ENCODE assay signal across 24 cellular contexts in genomic region chr2:58856100-58856499, GRCh38.
"Had no signal": no experiment of that assay in that cellular context is flagged by ENCODE, and none has a peak within 500 bp of the region (broad histone marks: within the 10 kb centered on the region; RNA-seq: fewer than 3 reads in every experiment).

No MANE protein-coding gene starts in this region.

- H3K4me1 ChIP-seq: foreskin keratinocyte, psoas muscle, spleen, testis, tibial nerve had no signal

- H3K36me3 ChIP-seq: spleen, tibial nerve had no signal

- H3K36me3 Mint-ChIP-seq: immature natural killer cell; naive thymus-derived CD4-positive, alpha-beta T cell; stimulated activated memory B cell treated with anti-CD40 and anti-IgM and Interleukin-4, amounts not matched to agents 10 μg/mL and 1 μg/mL and 100 μg/mL, for 72 hours had no signal

- H3K27me3 ChIP-seq: spleen, testis, tibial nerve had no signal

- H3K27me3 Mint-ChIP-seq: dendritic cell treated with granulocyte-macrophage colony-stimulating factor and Interleukin-4, amounts not matched to agents 40 ng/mL and 50 ng/mL, for 4 days; naive thymus-derived CD4-positive, alpha-beta T cell; stimulated activated memory B cell treated with anti-CD40 and anti-IgM and Interleukin-4, amounts not matched to agents 10 μg/mL and 1 μg/mL and 100 μg/mL, for 72 hours; stimulated activated naive CD8-positive, alpha-beta T cell treated with anti-CD3 and anti-CD28 coated beads, Interleukin-15, amount 100 ng/mL, for 72 hours had no signal

- H3K9me3 Mint-ChIP-seq: stimulated activated memory B cell treated with anti-CD40 and anti-IgM and Interleukin-4, amounts not matched to agents 10 μg/mL and 1 μg/mL and 100 μg/mL, for 72 hours; stimulated activated naive CD8-positive, alpha-beta T cell treated with anti-CD3 and anti-CD28 coated beads, Interleukin-15, amount 100 ng/mL, for 72 hours had no signal

- H3K4me3 ChIP-seq: lung, psoas muscle, spleen, testis, tibial nerve had no signal

- H3K27ac ChIP-seq: foreskin keratinocyte, psoas muscle, spleen, testis, tibial nerve had no signal

- H3K27ac Mint-ChIP-seq: dendritic cell treated with granulocyte-macrophage colony-stimulating factor and Interleukin-4, amounts not matched to agents 40 ng/mL and 50 ng/mL, for 4 days; immature natural killer cell; naive thymus-derived CD4-positive, alpha-beta T cell; nephron progenitor cell; stimulated activated memory B cell treated with anti-CD40 and anti-IgM and Interleukin-4, amounts not matched to agents 10 μg/mL and 1 μg/mL and 100 μg/mL, for 72 hours; stimulated activated naive CD8-positive, alpha-beta T cell treated with anti-CD3 and anti-CD28 coated beads, Interleukin-15, amount 100 ng/mL, for 72 hours had no signal

- H3K9me3 ChIP-seq: psoas muscle, testis had no signal

- DNase-seq: erythroblast; foreskin keratinocyte; immature natural killer cell; kidney; left cardiac atrium; left ventricle myocardium superior; mesenchymal stem cell; naive thymus-derived CD4-positive, alpha-beta T cell; nephron progenitor cell; psoas muscle; retina; spleen; stimulated activated CD4-positive, alpha-beta T cell treated with anti-CD3 and anti-CD28 coated beads, Interleukin-15, amount 100 ng/mL, for 24 hours; stimulated activated CD4-positive, alpha-beta T cell treated with anti-CD3 and anti-CD28 coated beads, Interleukin-1b, Interleukin-23, amount 100 ng/mL, for 48 hours; stimulated activated CD4-positive, alpha-beta T cell treated with anti-CD3 and anti-CD28 coated beads, Interleukin-4, amount 100 ng/mL, for 24 hours; stimulated activated naive CD8-positive, alpha-beta T cell treated with anti-CD3 and anti-CD28 coated beads, Interleukin-15, amount 100 ng/mL, for 72 hours; testis had no signal

- ATAC-seq: foreskin keratinocyte; left cardiac atrium; left ventricle myocardium superior; naive thymus-derived CD4-positive, alpha-beta T cell; psoas muscle; sciatic nerve; stimulated activated memory B cell treated with anti-CD40 and anti-IgM and Interleukin-4, amounts not matched to agents 10 μg/mL and 1 μg/mL and 100 μg/mL, for 72 hours; stimulated activated naive CD8-positive, alpha-beta T cell treated with anti-CD3 and anti-CD28 coated beads, Interleukin-15, amount 100 ng/mL, for 72 hours had no signal

- H3K4me1 Mint-ChIP-seq: immature natural killer cell; naive thymus-derived CD4-positive, alpha-beta T cell; nephron progenitor cell; stimulated activated memory B cell treated with anti-CD40 and anti-IgM and Interleukin-4, amounts not matched to agents 10 μg/mL and 1 μg/mL and 100 μg/mL, for 72 hours; stimulated activated naive CD8-positive, alpha-beta T cell treated with anti-CD3 and anti-CD28 coated beads, Interleukin-15, amount 100 ng/mL, for 72 hours had no signal

- FAIRE-seq: colon, endothelial cell of umbilical vein, kidney had no signal

- H3K4me3 Mint-ChIP-seq: dendritic cell treated with granulocyte-macrophage colony-stimulating factor and Interleukin-4, amounts not matched to agents 40 ng/mL and 50 ng/mL, for 4 days; immature natural killer cell; naive thymus-derived CD4-positive, alpha-beta T cell; nephron progenitor cell; stimulated activated memory B cell treated with anti-CD40 and anti-IgM and Interleukin-4, amounts not matched to agents 10 μg/mL and 1 μg/mL and 100 μg/mL, for 72 hours; stimulated activated naive CD8-positive, alpha-beta T cell treated with anti-CD3 and anti-CD28 coated beads, Interleukin-15, amount 100 ng/mL, for 72 hours had no signal
